ENCODE assay signal across 9 cellular contexts in the genomic region with DNA sequence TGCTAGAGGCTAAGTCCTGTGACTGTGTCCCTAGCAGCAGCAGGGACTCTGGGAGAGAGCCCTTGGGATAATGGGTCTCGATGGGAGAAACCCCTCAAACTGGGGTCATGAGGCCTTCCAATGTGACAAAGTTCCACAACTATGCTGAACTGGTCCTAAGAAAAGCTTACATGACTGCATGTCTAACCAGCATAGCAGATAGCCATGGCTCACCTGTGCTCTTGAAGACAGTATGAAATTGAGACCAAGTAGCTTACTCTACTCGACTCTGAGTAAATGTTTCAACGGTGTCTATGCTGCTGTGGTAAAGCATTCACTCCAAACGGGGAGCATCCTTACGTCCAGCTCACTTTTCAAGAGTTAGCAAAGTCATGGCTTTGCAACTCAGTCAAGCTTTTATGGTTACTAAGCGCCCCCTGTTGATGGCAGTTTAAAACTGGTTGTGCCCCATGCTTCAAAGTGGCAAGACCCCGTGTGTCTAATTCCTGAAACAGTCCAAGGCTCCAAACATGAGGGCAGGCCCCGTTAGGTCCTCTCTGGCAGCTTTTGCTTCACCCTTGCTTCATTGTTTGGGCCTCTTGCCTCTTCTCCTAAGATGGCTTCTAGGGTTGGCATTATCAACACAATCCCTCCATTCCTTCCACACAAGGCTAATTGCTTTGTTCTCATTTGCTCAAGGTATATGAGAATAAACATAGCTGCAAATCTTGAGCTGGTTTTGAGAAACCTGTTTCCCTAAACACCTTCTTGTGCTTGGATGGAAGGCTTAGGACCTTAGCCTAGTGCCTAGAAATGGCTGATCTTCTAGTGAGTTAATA. TPM values are rescaled to one million over a fixed set of nuclear protein-coding genes. Genes with fewer than 3 reads are reported as not detected.
DNase-seq lines count a peak whose midpoint lies in the region; ATAC-seq and TF ChIP-seq lines count a peak whose summit lies in the region.
"Had no signal": no experiment of that assay in that cellular context is flagged by ENCODE, and none has a peak within 500 bp of the region (broad histone marks: within the 10 kb centered on the region; RNA-seq: fewer than 3 reads in every experiment).

No MANE protein-coding gene starts in this region.

- peaks cover 10% of the 10 kb centered on the region for H3K4me1 Mint-ChIP-seq in CD8-positive, alpha-beta T cell (ENCODE audit: low read depth)
- peaks cover 9% of the 10 kb centered on the region for H3K4me1 Mint-ChIP-seq in activated naive CD8-positive, alpha-beta T cell treated with anti-CD3 and anti-CD28 coated beads, Interleukin-2, amount 10 ng/mL, durations not matched to agents 7 days and 5 days
- H3K4me1 Mint-ChIP-seq: activated naive CD4-positive, alpha-beta T cell treated with anti-CD3 and anti-CD28 coated beads, Interleukin-2, amount 50 U/mL, for 24 hours had no signal

- TF ChIP-seq RAD21 in SK-N-SH (IDR thresholded peaks at IDR 0.05; ENCODE audit: low read length) = peak; percentile 89

- no peaks in the 10 kb centered on the region for H3K36me3 Mint-ChIP-seq in CD8-positive, alpha-beta T cell
- no peaks in the 10 kb centered on the region for H3K36me3 Mint-ChIP-seq in activated naive CD8-positive, alpha-beta T cell treated with anti-CD3 and anti-CD28 coated beads, Interleukin-2, amount 10 ng/mL, durations not matched to agents 7 days and 5 days
- H3K36me3 Mint-ChIP-seq: activated naive CD4-positive, alpha-beta T cell treated with anti-CD3 and anti-CD28 coated beads, Interleukin-2, amount 50 U/mL, for 24 hours had no signal

- WGBS in SK-N-SH (ENCODE audit: low lambda C conversion rate) = 5% methylated on average over 8 of the region's 8 CpGs

- peak; percentile 71 for ATAC-seq in CD8-positive, alpha-beta T cell
- ATAC-seq in GM19372 (IDR thresholded peaks at IDR 0.05; ENCODE audit: low read depth, unreplicated experiment) = peak; percentile 60
- peak; percentile 80 for ATAC-seq in activated naive CD8-positive, alpha-beta T cell treated with anti-CD3 and anti-CD28 coated beads, Interleukin-2, amount 10 ng/mL, durations not matched to agents 7 days and 5 days (ENCODE audit: low read depth)
- ATAC-seq in HG02970 (IDR thresholded peaks at IDR 0.05; ENCODE audit: low FRiP score, unreplicated experiment) = no peak

- no peak overlapping the region for H3K4me2 ChIP-seq in SK-N-SH

- H3K27ac ChIP-seq in CD8-positive, alpha-beta T cell (ENCODE audit: low read depth, low read length) = no peak overlapping the region
- H3K27ac ChIP-seq in SK-N-SH (ENCODE audit: low read depth in 2 of 2, low read length in 1 of 2) (no peak overlapping the region), cardiac muscle cell (no peak overlapping the region)

- no peak overlapping the region for H2AFZ ChIP-seq in SK-N-SH (ENCODE audit: low read depth)

- no peaks in the 10 kb centered on the region for H4K20me1 ChIP-seq in SK-N-SH (ENCODE audit: insufficient read depth)

- no peaks in the 10 kb centered on the region for H3K27me3 ChIP-seq in CD8-positive, alpha-beta T cell (ENCODE audit: insufficient read depth, low read length)
- H3K27me3 ChIP-seq in SK-N-SH (ENCODE audit: insufficient read depth) (peaks cover 21% of the 10 kb centered on the region), cardiac muscle cell (peaks cover 17% of the 10 kb centered on the region)

- no peak overlapping the region for H3K9ac ChIP-seq in SK-N-SH

- no peak overlapping the region for H3K4me3 Mint-ChIP-seq in CD8-positive, alpha-beta T cell
- H3K4me3 Mint-ChIP-seq in activated naive CD8-positive, alpha-beta T cell treated with anti-CD3 and anti-CD28 coated beads, Interleukin-2, amount 10 ng/mL, durations not matched to agents 7 days and 5 days = no peak overlapping the region
- H3K4me3 Mint-ChIP-seq: activated naive CD4-positive, alpha-beta T cell treated with anti-CD3 and anti-CD28 coated beads, Interleukin-2, amount 50 U/mL, for 24 hours had no signal

- H3K4me3 ChIP-seq in CD8-positive, alpha-beta T cell (ENCODE audit: low read depth, low read length) = no peak overlapping the region
- no peak overlapping the region for H3K4me3 ChIP-seq in SK-N-SH (ENCODE audit: low read depth in 2 of 2, low read length in 1 of 2)
- no peak overlapping the region for H3K4me3 ChIP-seq in cardiac muscle cell

- H3K36me3 ChIP-seq in CD8-positive, alpha-beta T cell (ENCODE audit: insufficient read depth, low read length) = no peaks in the 10 kb centered on the region
- H3K36me3 ChIP-seq in SK-N-SH (replicated peaks in 1 of 2; ENCODE audit: control insufficient read depth in 1 of 2, insufficient read depth in 2 of 2, low read length in 1 of 2) = no peaks in the 10 kb centered on the region
- H3K36me3 ChIP-seq in cardiac muscle cell = no peaks in the 10 kb centered on the region

- no peaks in the 10 kb centered on the region for H3K9me3 Mint-ChIP-seq in CD8-positive, alpha-beta T cell
- H3K9me3 Mint-ChIP-seq in activated naive CD8-positive, alpha-beta T cell treated with anti-CD3 and anti-CD28 coated beads, Interleukin-2, amount 10 ng/mL, durations not matched to agents 7 days and 5 days = no peaks in the 10 kb centered on the region
- H3K9me3 Mint-ChIP-seq: activated naive CD4-positive, alpha-beta T cell treated with anti-CD3 and anti-CD28 coated beads, Interleukin-2, amount 50 U/mL, for 24 hours had no signal

- peak; percentile 75 for TF ChIP-seq CTCF in CD8-positive, alpha-beta T cell (IDR thresholded peaks at IDR 0.05)
- TF ChIP-seq CTCF in SK-N-SH (IDR thresholded peaks at IDR 0.05) (peak; percentile 74), cardiac muscle cell (IDR thresholded peaks at IDR 0.05; ENCODE audit: low read depth, low read length) (peak; percentile 80)

- CTCF ChIA-PET in CD8-positive, alpha-beta T cell (lab: Charles Lee) = interaction anchor here (0.7 to 14.1 kb wide), 54 partner anchors 9 to 827 kb away, joined by 3 to 322 read pairs (median 6); a partner anchor contains a TSS
- CTCF ChIA-PET in SK-N-SH (lab: Yijun Ruan, JAX) = interaction anchor here (0.6 to 7.2 kb wide), 56 partner anchors 9 to 772 kb away, joined by 3 to 106 read pairs (median 4); a partner anchor contains a TSS

- no peak for TF ChIP-seq EP300 in SK-N-SH (IDR thresholded peaks at IDR 0.05; ENCODE audit: borderline replicate concordance in 1 of 2, low read depth in 1 of 2, low read length in 1 of 2)

- DNase-seq in CD8-positive, alpha-beta T cell = peak; percentile 28 to 75 (median 66)
- DNase-seq in KG1 (lab: John Stamatoyannopoulos, UW) (peak; percentile 67), SK-N-SH (peak; percentile 61), cardiac muscle cell (ENCODE audit: low read depth in 1 of 2, low spot score in 1 of 2) (peak; percentile 85 to 89), putamen (ENCODE audit: low spot score) (peak; percentile 13)
- peak; percentile 36 for DNase-seq in activated naive CD8-positive, alpha-beta T cell treated with anti-CD3 and anti-CD28 coated beads, Interleukin-2, amount 10 ng/mL, durations not matched to agents 7 days and 5 days

- H3F3A ChIP-seq in SK-N-SH (replicated peaks; ENCODE audit: insufficient read depth) = no peaks in the 10 kb centered on the region

- H3K79me2 ChIP-seq in SK-N-SH (ENCODE audit: insufficient read depth) = no peaks in the 10 kb centered on the region

- intact Hi-C loops in CD8-positive, alpha-beta T cell (cut with DNase I, micrococcal nuclease) = loop anchor here (1.0 to 5.0 kb wide), 8 partner anchors 47 to 1021 kb away; a partner anchor contains a TSS

- peaks cover 5% of the 10 kb centered on the region for H3K27me3 Mint-ChIP-seq in CD8-positive, alpha-beta T cell (ENCODE audit: low read depth)
- H3K27me3 Mint-ChIP-seq in activated naive CD8-positive, alpha-beta T cell treated with anti-CD3 and anti-CD28 coated beads, Interleukin-2, amount 10 ng/mL, durations not matched to agents 7 days and 5 days = peaks cover 12% of the 10 kb centered on the region
- H3K27me3 Mint-ChIP-seq: activated naive CD4-positive, alpha-beta T cell treated with anti-CD3 and anti-CD28 coated beads, Interleukin-2, amount 50 U/mL, for 24 hours had no signal

- no peaks in the 10 kb centered on the region for H3K9me3 ChIP-seq in CD8-positive, alpha-beta T cell (ENCODE audit: low read length)
- H3K9me3 ChIP-seq in SK-N-SH = no peaks in the 10 kb centered on the region
- no peaks in the 10 kb centered on the region for H3K9me3 ChIP-seq in cardiac muscle cell (ENCODE audit: low read depth)

- no peaks in the 10 kb centered on the region for H3K9me2 ChIP-seq in SK-N-SH

- H3K27ac Mint-ChIP-seq in CD8-positive, alpha-beta T cell = no peak overlapping the region
- no peak overlapping the region for H3K27ac Mint-ChIP-seq in activated naive CD8-positive, alpha-beta T cell treated with anti-CD3 and anti-CD28 coated beads, Interleukin-2, amount 10 ng/mL, durations not matched to agents 7 days and 5 days
- H3K27ac Mint-ChIP-seq: activated naive CD4-positive, alpha-beta T cell treated with anti-CD3 and anti-CD28 coated beads, Interleukin-2, amount 50 U/mL, for 24 hours had no signal

- H3K4me1 ChIP-seq in CD8-positive, alpha-beta T cell (ENCODE audit: insufficient read depth, low read length) = no peaks in the 10 kb centered on the region
- H3K4me1 ChIP-seq in SK-N-SH (ENCODE audit: control insufficient read depth in 1 of 2, insufficient read depth in 2 of 2, low read depth in 1 of 2, low read length in 1 of 2) (no peaks in the 10 kb centered on the region; a peak in 1 of 4 replicates), cardiac muscle cell (ENCODE audit: low read depth) (no peaks in the 10 kb centered on the region)

- POLR2A ChIA-PET in CD8-positive, alpha-beta T cell (lab: Charles Lee) = interaction anchor here (0.6 to 2.1 kb wide), 10 partner anchors 10 to 158 kb away, joined by 3 to 5 read pairs (median 3); a partner anchor contains a TSS
- POLR2A ChIA-PET in SK-N-SH (lab: Yijun Ruan, JAX) = interaction anchor here (0.8 to 1.0 kb wide), 2 partner anchors 243 to 515 kb away, joined by 3 read pairs; no protein-coding TSS in a partner anchor
- POLR2A ChIA-PET in activated naive CD8-positive, alpha-beta T cell treated with anti-CD3 and anti-CD28 coated beads, Interleukin-2, amount 10 ng/mL, durations not matched to agents 7 days and 5 days (lab: Charles Lee) = interaction anchor here (0.8 to 1.0 kb wide), 5 partner anchors 10 to 157 kb away, joined by 3 to 4 read pairs (median 3); no protein-coding TSS in a partner anchor

RNA-seq across cellular contexts. Expression of a gene that starts 46.6 kb away (rescaled TPM):
- 10 to 100 TPM; 30.9 to 32.0 TPM for total RNA-seq in CD8-positive, alpha-beta T cell
- 8.7 and 8.9 TPM in 2 replicates for polyA plus RNA-seq in SK-N-SH (2012; rRNA removed)
- polyA plus RNA-seq in SK-N-SH (2012; cell fraction: cytosol; rRNA removed) = 15.7 and 20.4 TPM in 2 replicates
- polyA plus RNA-seq in SK-N-SH (2012; cell fraction: nucleus; rRNA removed) = 9.2 and 10.0 TPM in 2 replicates
- total RNA-seq in activated naive CD8-positive, alpha-beta T cell treated with anti-CD3 and anti-CD28 coated beads, Interleukin-2, amount 10 ng/mL, durations not matched to agents 7 days and 5 days = 10 to 100 TPM; 29.3 to 29.7 TPM
- total RNA-seq in cardiac muscle cell = 14.7 and 18.3 TPM in 2 replicates
- polyA plus RNA-seq in cardiac muscle cell = 15.0 and 20.1 TPM in 2 replicates

Comparison
In these comparisons a context has a peak if more than half of its experiments do, and no peak if none do; other contexts are left out.
1. DNase-seq: peak in every context shown above with its lines; median percentile 87 in cardiac muscle cell; 67 in KG1; 66 in CD8-positive, alpha-beta T cell; 61 in SK-N-SH; 36 in activated naive CD8-positive, alpha-beta T cell treated with anti-CD3 and anti-CD28 coated beads, Interleukin-2, amount 10 ng/mL, durations not matched to agents 7 days and 5 days; 13 in putamen.